ENCODE assay signal across 21 cellular contexts in the genomic region with DNA sequence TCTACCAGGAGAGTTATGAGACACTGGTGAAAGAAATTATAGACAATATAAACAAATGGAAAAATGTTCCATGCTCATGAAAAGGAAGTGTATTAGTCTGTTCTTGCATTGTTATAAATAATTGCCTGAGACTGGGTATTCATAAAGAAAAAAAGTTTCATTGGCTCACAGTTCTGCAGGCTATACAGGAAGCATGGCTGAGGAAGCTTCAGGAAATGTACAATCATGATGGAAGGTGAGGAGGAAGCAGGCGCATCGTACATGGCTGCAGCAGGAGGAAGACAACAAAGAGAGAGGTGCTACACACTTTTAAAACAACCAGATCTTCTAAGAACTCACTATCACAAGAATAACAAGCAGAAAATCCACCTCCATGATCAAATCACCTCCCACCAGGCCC.
A peak's percentile ranks its signal among the peaks of the same experiment; 100 is the strongest.
DNase-seq lines count a peak whose midpoint lies in the region; ATAC-seq and TF ChIP-seq lines count a peak whose summit lies in the region.
"Had no signal": no experiment of that assay in that cellular context is flagged by ENCODE, and none has a peak within 500 bp of the region (broad histone marks: within the 10 kb centered on the region; RNA-seq: fewer than 3 reads in every experiment).

No MANE protein-coding gene starts in this region.

- no peak overlapping the region for H3K4me3 ChIP-seq in BLaER1 treated with 17β-estradiol and CSF1 and Interleukin-3, amounts not matched to agents 10 nM and 100 nM
- no peak overlapping the region for H3K4me3 ChIP-seq in right atrium auricular region
- H3K4me3 ChIP-seq: GM12878 had no signal

- no peak for TF ChIP-seq CTCF in right atrium auricular region (IDR thresholded peaks at IDR 0.05)

- H3K36me3 ChIP-seq in BLaER1 treated with 17β-estradiol and CSF1 and Interleukin-3, amounts not matched to agents 10 nM and 100 nM, result peaks cover 39 to 87% (median 49%) of the 10 kb centered on the region in 11 experiments
- peaks cover 7% of the 10 kb centered on the region for H3K36me3 ChIP-seq in right atrium auricular region
- H3K36me3 ChIP-seq: BE2C had no signal

- H3K27me3 ChIP-seq in BLaER1 treated with 17β-estradiol and CSF1 and Interleukin-3, amounts not matched to agents 10 nM and 100 nM, result no peaks in the 10 kb centered on the region
- H3K27me3 ChIP-seq in right atrium auricular region, result no peaks in the 10 kb centered on the region
- H3K27me3 ChIP-seq: BE2C had no signal

- H3K9me3 ChIP-seq in BLaER1 treated with 17β-estradiol and CSF1 and Interleukin-3, amounts not matched to agents 10 nM and 100 nM (replicated peaks in 1 of 11), result peaks cover 46 to 66% (median 61%) of the 10 kb centered on the region in 11 experiments
- H3K9me3 ChIP-seq in right atrium auricular region, result peaks cover 0 to 25% of the 10 kb centered on the region in 2 donors
- H3K9me3 ChIP-seq: BE2C had no signal

- H3K27ac ChIP-seq in BLaER1 treated with 17β-estradiol and CSF1 and Interleukin-3, amounts not matched to agents 10 nM and 100 nM, result no peak overlapping the region
- no peak overlapping the region for H3K27ac ChIP-seq in right atrium auricular region

- no peak for ATAC-seq in HG03039 (IDR thresholded peaks at IDR 0.05; ENCODE audit: unreplicated experiment)
- ATAC-seq: GM12878 had no signal

- DNase-seq in dermis blood vessel endothelial cell, result peak; percentile 65
- no peak for DNase-seq in right atrium auricular region (ENCODE audit: low spot score)
- no peak for DNase-seq in activated T-cell treated with anti-CD3 and anti-CD28 coated beads, Interleukin-2, amount 50 U/mL, for 1 hour
- DNase-seq: 8988T; ACHN; BE2C; C1 segment of cervical spinal cord; CD4-positive, alpha-beta memory T cell; CD4-positive, CD25-positive, alpha-beta regulatory T cell; CD8-positive, alpha-beta memory T cell; COR-L47; DMS 273 treated with DMSO at 0.1 percent for 48 hours; DMS153; DMS53; DMS79; DND-41; EL; GDM1 had no signal

- H4K20me1 ChIP-seq in BLaER1 treated with 17β-estradiol and CSF1 and Interleukin-3, amounts not matched to agents 10 nM and 100 nM, result no peaks in the 10 kb centered on the region

- peak overlapping the region in 8 of 11 experiments; percentile 16 to 60 (median 31); a peak in 13 of 22 replicates for H3K4me2 ChIP-seq in BLaER1 treated with 17β-estradiol and CSF1 and Interleukin-3, amounts not matched to agents 10 nM and 100 nM

- peaks cover 0 to 9% (median 6%) of the 10 kb centered on the region in 10 experiments; a peak in 11 of 20 replicates for H3K4me1 ChIP-seq in BLaER1 treated with 17β-estradiol and CSF1 and Interleukin-3, amounts not matched to agents 10 nM and 100 nM
- no peaks in the 10 kb centered on the region for H3K4me1 ChIP-seq in right atrium auricular region
- H3K4me1 ChIP-seq: BE2C had no signal

- H3K9ac ChIP-seq in BLaER1 treated with 17β-estradiol and CSF1 and Interleukin-3, amounts not matched to agents 10 nM and 100 nM, result no peak overlapping the region
